Comparison of ENCODE assay signal across 35 cellular contexts in the genomic region with DNA sequence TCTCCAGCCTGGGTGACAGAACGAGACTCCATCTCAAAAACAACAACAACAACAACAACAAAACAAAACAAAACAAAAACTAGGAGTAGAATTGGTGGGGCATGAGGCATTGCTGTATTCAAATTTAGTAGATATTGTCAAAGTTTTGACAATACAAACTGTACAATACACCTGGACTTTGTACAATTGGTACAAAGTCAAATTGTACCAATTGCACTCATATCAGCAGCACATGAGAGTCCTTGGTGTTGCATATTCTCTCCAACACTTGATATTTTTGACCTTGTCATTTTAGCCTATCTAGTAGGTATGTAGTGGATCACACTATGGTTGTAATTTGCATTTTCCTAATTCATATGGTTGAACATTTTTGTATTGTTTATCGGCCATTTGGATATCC. TPM values are rescaled to one million over a fixed set of nuclear protein-coding genes. Genes with fewer than 3 reads are reported as not detected.
"Had no signal": no experiment of that assay in that cellular context is flagged by ENCODE, and none has a peak within 500 bp of the region (broad histone marks: within the 10 kb centered on the region; RNA-seq: fewer than 3 reads in every experiment).

No MANE protein-coding gene starts in this region.

- H3K27me3 ChIP-seq: MG63 had no signal

- H3K36me3 ChIP-seq: MG63 had no signal

- DNase-seq: Karpas-422, Kasumi-1, MG63, MM.1S, MV-4-11, NCI-H1048, NCI-H1092, NCI-H1092 treated with DMSO at 0.1 percent for 48 hours, NCI-H1105, NCI-H1105 treated with DMSO at 0.1 percent for 48 hours, NCI-H1417, NCI-H1417 treated with DMSO at 0.1 percent for 48 hours, NCI-H1436, NCI-H1436 treated with DMSO at 0.1 percent for 48 hours, NCI-H146, NCI-H1694, NCI-H1694 treated with DMSO at 0.1 percent for 48 hours, NCI-H187, NCI-H187 treated with DMSO at 0.1 percent for 48 hours, NCI-H1930, NCI-H2029, NCI-H2029 treated with DMSO at 0.1 percent for 48 hours, NCI-H2081, NCI-H2081 treated with DMSO at 0.1 percent for 48 hours, NCI-H2107, NCI-H2171, NCI-H2171 treated with DMSO at 0.1 percent for 48 hours, NCI-H2227 treated with DMSO at 0.1 percent for 48 hours, NCI-H226, NCI-H345, NCI-H446, NCI-H446 treated with DMSO at 0.1 percent for 48 hours, NCI-H510A, NCI-H510A treated with DMSO at 0.1 percent for 48 hours had no signal

- H3K4me3 ChIP-seq: MG63 had no signal

RNA-seq across cellular contexts. Expression of gene ATF7IP2, which starts 14.3 kb away (rescaled TPM):
- total RNA-seq: M059J had no signal
